In the genomic region with DNA sequence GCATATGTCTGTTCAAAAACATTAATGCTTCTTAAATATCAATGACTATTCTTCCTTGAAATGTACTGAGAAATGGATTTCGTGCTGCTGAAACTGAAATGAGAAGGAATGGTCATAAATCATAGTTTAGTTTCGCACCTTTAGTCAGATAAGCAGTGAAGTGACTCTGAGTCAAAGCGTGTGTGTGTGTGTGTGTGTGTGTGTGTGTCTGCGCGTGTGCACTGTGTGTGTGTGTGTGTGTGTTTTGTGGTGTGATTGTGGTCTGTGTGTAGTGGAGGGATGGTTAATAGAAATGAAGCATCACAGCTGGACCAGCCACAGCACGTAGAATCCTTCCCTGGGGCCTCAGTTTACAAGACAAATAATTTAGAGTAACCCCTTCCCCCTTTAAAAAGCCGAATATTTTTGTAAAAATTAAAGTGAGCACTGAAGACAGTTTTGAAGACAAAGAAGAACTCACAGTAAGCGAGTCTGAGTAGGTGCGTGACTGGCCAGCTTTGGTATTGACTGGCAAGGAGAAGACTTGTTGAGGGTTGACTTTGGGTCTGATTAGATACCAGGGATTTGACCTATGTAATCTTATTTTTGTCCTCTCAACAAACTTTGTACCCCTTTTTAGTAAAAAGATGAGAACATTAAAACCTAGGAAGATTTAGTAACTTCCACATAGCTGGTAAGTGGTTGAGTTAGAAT, we compare ENCODE assay signal across 16 cellular contexts. TPM values are rescaled to one million over a fixed set of nuclear protein-coding genes. Genes with fewer than 3 reads are reported as not detected.
DNase-seq lines count a peak whose midpoint lies in the region; ATAC-seq and TF ChIP-seq lines count a peak whose summit lies in the region.
"Had no signal": no experiment of that assay in that cellular context is flagged by ENCODE, and none has a peak within 500 bp of the region (broad histone marks: within the 10 kb centered on the region; RNA-seq: fewer than 3 reads in every experiment).

No MANE protein-coding gene starts in this region.

- POLR2A ChIA-PET in HEK293T (lab: Yijun Ruan, JAX), result interaction anchor here (1.2 kb wide), 1 partner anchor 30 kb away, joined by 3 read pairs; no protein-coding TSS in a partner anchor

- WGBS in hepatocyte (ENCODE audit: low lambda C conversion rate, missing lambda C conversion rate), result 70% methylated on average over 9 of the region's 9 CpGs

- H3K4me3 ChIP-seq in ascending aorta, result no peak overlapping the region
- no peak overlapping the region for H3K4me3 ChIP-seq in hepatocyte
- H3K4me3 ChIP-seq in stomach smooth muscle (ENCODE audit: low read length in 2 of 2), result no peak overlapping the region
- H3K4me3 ChIP-seq: adrenal gland, right atrium auricular region, suprapubic skin had no signal

- intact Hi-C loops in ascending aorta (cut with DNase I), result no loop called here

- H3K27me3 ChIP-seq in ascending aorta, result no peaks in the 10 kb centered on the region
- no peaks in the 10 kb centered on the region for H3K27me3 ChIP-seq in hepatocyte
- H3K27me3 ChIP-seq in stomach smooth muscle (ENCODE audit: control insufficient read depth in 1 of 2, insufficient read depth in 2 of 2, low read length in 2 of 2), result no peaks in the 10 kb centered on the region
- H3K27me3 ChIP-seq: adrenal gland, right atrium auricular region, suprapubic skin had no signal

- H4K20me1 ChIP-seq in hepatocyte (ENCODE audit: insufficient read depth, poor library complexity, severe bottlenecking), result no peaks in the 10 kb centered on the region

- CTCF ChIA-PET in HEK293T (lab: Yijun Ruan, JAX), result interaction anchor here (0.7 to 1.2 kb wide), 3 partner anchors 11 to 42 kb away, joined by 4 read pairs; no protein-coding TSS in a partner anchor

- no peak overlapping the region for H2AFZ ChIP-seq in hepatocyte

- peak overlapping the region; percentile 42 for H3K4me2 ChIP-seq in hepatocyte

- H3K9me3 ChIP-seq in ascending aorta (no peaks in the 10 kb centered on the region), hepatocyte (ENCODE audit: low read depth) (no peaks in the 10 kb centered on the region), stomach smooth muscle (ENCODE audit: control insufficient read depth in 2 of 2, low read length in 2 of 2) (no peaks in the 10 kb centered on the region)
- H3K9me3 ChIP-seq: adrenal gland, right atrium auricular region, suprapubic skin had no signal

- no peak for DNase-seq in HEK293T (ENCODE audit: extremely low spot score)
- no peak for DNase-seq in ascending aorta (ENCODE audit: low spot score in 2 of 2)
- peak; percentile 50 for DNase-seq in hepatocyte (ENCODE audit: low spot score)
- DNase-seq in stimulated activated CD4-positive, alpha-beta T cell treated with anti-CD3 and anti-CD28 coated beads, Interleukin-4, amount 100 ng/mL, for 24 hours, result no peak
- DNase-seq in stimulated activated CD4-positive, alpha-beta T cell treated with anti-CD3 and anti-CD28 coated beads, Interleukin-1b, Interleukin-23, amount 100 ng/mL, for 48 hours, result no peak
- no peak for DNase-seq in HK-2 (ENCODE audit: unreplicated experiment)
- DNase-seq: activated B cell treated with CpG ODN at 0.5 μM for 24 hours; adrenal gland; CD8-positive, alpha-beta memory T cell; effector CD8-positive, alpha-beta T cell; midbrain; NCI-H524 had no signal

- H3K4me1 ChIP-seq in ascending aorta, result peaks cover 13 to 73% of the 10 kb centered on the region in 2 donors
- H3K4me1 ChIP-seq in hepatocyte (ENCODE audit: insufficient read depth), result peaks cover 68% of the 10 kb centered on the region
- H3K4me1 ChIP-seq in stomach smooth muscle (ENCODE audit: control insufficient read depth, insufficient read depth, low read length), result peaks cover 58% of the 10 kb centered on the region
- H3K4me1 ChIP-seq: adrenal gland had no signal

- H3K79me2 ChIP-seq in hepatocyte, result no peaks in the 10 kb centered on the region

- no peak for ATAC-seq in HG03432 (IDR thresholded peaks at IDR 0.05; ENCODE audit: unreplicated experiment)

- TF ChIP-seq CTCF in ascending aorta (IDR thresholded peaks at IDR 0.05), result no peak
- TF ChIP-seq CTCF in hepatocyte (IDR thresholded peaks at IDR 0.05; ENCODE audit: poor library complexity), result no peak

- H3K27ac ChIP-seq in ascending aorta, result peak overlapping the region; percentile 45 to 65
- H3K27ac ChIP-seq in hepatocyte, result peak overlapping the region; percentile 83
- H3K27ac ChIP-seq in stomach smooth muscle (ENCODE audit: low read length), result peak overlapping the region; percentile 71
- H3K27ac ChIP-seq: adrenal gland, suprapubic skin had no signal

- no peak overlapping the region for H3K9ac ChIP-seq in stomach smooth muscle (ENCODE audit: low read length in 2 of 2)

- H3K9me2 ChIP-seq in hepatocyte (replicated peaks; ENCODE audit: insufficient read depth), result no peaks in the 10 kb centered on the region

- no peaks in the 10 kb centered on the region for H3K36me3 ChIP-seq in ascending aorta
- no peaks in the 10 kb centered on the region for H3K36me3 ChIP-seq in hepatocyte (replicated peaks; ENCODE audit: insufficient read depth, low read depth)
- H3K36me3 ChIP-seq in stomach smooth muscle (ENCODE audit: control insufficient read depth in 2 of 2, insufficient read depth in 2 of 2, low read length in 2 of 2), result no peaks in the 10 kb centered on the region
- H3K36me3 ChIP-seq: adrenal gland, right atrium auricular region, suprapubic skin had no signal

TF ChIP-seq in HEK293T, 16 proteins besides CTCF, POLR2A, EP300 and RAD21:
- TF ChIP-seq CTBP1 (IDR thresholded peaks at IDR 0.05; ENCODE audit: borderline replicate concordance) (no peak), FOXA1 (IDR thresholded peaks at IDR 0.05) (no peak), SP1 (IDR thresholded peaks at IDR 0.05) (no peak), HDGF (IDR thresholded peaks at IDR 0.05; ENCODE audit: borderline replicate concordance) (no peak)
- TF ChIP-seq, protein P1, sequence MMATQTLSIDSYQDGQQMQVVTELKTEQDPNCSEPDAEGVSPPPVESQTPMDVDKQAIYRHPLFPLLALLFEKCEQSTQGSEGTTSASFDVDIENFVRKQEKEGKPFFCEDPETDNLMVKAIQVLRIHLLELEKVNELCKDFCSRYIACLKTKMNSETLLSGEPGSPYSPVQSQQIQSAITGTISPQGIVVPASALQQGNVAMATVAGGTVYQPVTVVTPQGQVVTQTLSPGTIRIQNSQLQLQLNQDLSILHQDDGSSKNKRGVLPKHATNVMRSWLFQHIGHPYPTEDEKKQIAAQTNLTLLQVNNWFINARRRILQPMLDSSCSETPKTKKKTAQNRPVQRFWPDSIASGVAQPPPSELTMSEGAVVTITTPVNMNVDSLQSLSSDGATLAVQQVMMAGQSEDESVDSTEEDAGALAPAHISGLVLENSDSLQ (IDR thresholded peaks at IDR 0.05), result peak; percentile 78

RNA-seq across cellular contexts. Expression of gene SCHIP1, which starts 53.0 kb away (rescaled TPM):
- 11.7 TPM for total RNA-seq in ascending aorta
- 3.8 and 12.6 TPM in 2 replicates for total RNA-seq in hepatocyte
- 4.3 and 5.2 TPM in 2 replicates for polyA plus RNA-seq in hepatocyte
- total RNA-seq: CD8-positive, alpha-beta memory T cell had no signal
- polyA plus RNA-seq: CD8-positive, alpha-beta memory T cell had no signal
